Comparison of ENCODE assay signal across 8 cellular contexts in genomic region chr17:46770818-46771600, GRCh38. TPM values are rescaled to one million over a fixed set of nuclear protein-coding genes. Genes with fewer than 3 reads are reported as not detected.
DNase-seq lines count a peak whose midpoint lies in the region; ATAC-seq, FAIRE-seq and TF ChIP-seq lines count a peak whose summit lies in the region.

No MANE protein-coding gene starts in this region.

- H3K27me3 ChIP-seq in BLaER1 = peaks cover 29% of the 10 kb centered on the region
- no peaks in the 10 kb centered on the region for H3K27me3 ChIP-seq in PC-3 (ENCODE audit: low read length)
- no peaks in the 10 kb centered on the region for H3K27me3 ChIP-seq in bronchial epithelial cell (ENCODE audit: control insufficient read depth, insufficient read depth, low read length)
- H3K27me3 ChIP-seq in HepG2 (ENCODE audit: control insufficient read depth in 1 of 2, insufficient read depth in 2 of 2, low read length in 2 of 2) = no peaks in the 10 kb centered on the region
- peaks cover 0 to 60% (median 6%) of the 10 kb centered on the region in 3 donors for H3K27me3 ChIP-seq in stomach

- WGBS in HepG2 (ENCODE audit: low lambda C conversion rate) = under 1% methylated on average over 33 of the region's 79 CpGs
- 2 to 7% (median 5%) methylated on average over 15 to 79 of the region's 79 CpGs for WGBS in stomach, 5 donors

- no peaks in the 10 kb centered on the region for H3F3A ChIP-seq in PC-3 (ENCODE audit: low read length, unreplicated experiment)

- peaks cover 38% of the 10 kb centered on the region for H3K4me1 ChIP-seq in BLaER1
- peaks cover 27% of the 10 kb centered on the region for H3K4me1 ChIP-seq in PC-3 (ENCODE audit: insufficient read depth, low read length)
- peaks cover 55% of the 10 kb centered on the region for H3K4me1 ChIP-seq in HepG2 (ENCODE audit: insufficient read depth, low read length)
- peaks cover 13 to 31% (median 22%) of the 10 kb centered on the region in 4 donors for H3K4me1 ChIP-seq in stomach

- peak overlapping the region; percentile 96 for H3K4me2 ChIP-seq in BLaER1
- H3K4me2 ChIP-seq in PC-3 (ENCODE audit: low read length) = peak overlapping the region; percentile 82
- peak overlapping the region; percentile 86 for H3K4me2 ChIP-seq in HepG2 (ENCODE audit: low read depth, low read length)

- H3K36me3 ChIP-seq in BLaER1 (no peaks in the 10 kb centered on the region), PC-3 (ENCODE audit: low read depth, low read length) (no peaks in the 10 kb centered on the region), bronchial epithelial cell (ENCODE audit: control insufficient read depth, insufficient read depth, low read length) (no peaks in the 10 kb centered on the region), HepG2 (replicated peaks in 1 of 2; ENCODE audit: control insufficient read depth in 1 of 2, insufficient read depth in 2 of 2, low read length in 2 of 2) (no peaks in the 10 kb centered on the region), stomach (no peaks in the 10 kb centered on the region)

- no TSS peak for BruUV-seq in PC-3 (replicated peaks; lab: Mats Ljungman, UMichigan)
- TSS peak; percentile 71 for BruUV-seq in HepG2 (replicated peaks; lab: Mats Ljungman, UMichigan)

- TF ChIP-seq CTCF in PC-3 (conservative IDR thresholded peaks at IDR 0.05; ENCODE audit: low read depth, low read length) (no peak), bronchial epithelial cell (IDR thresholded peaks at IDR 0.05; ENCODE audit: insufficient read depth, low read length, severe bottlenecking) (no peak), HepG2 (CRISPR knock-in tag; IDR thresholded peaks at IDR 0.05) (no peak), stomach (IDR thresholded peaks at IDR 0.05) (peak in 1 of 7 experiments; percentile 7)

- H3K9ac ChIP-seq in BLaER1 (peak overlapping the region; percentile 81), PC-3 (ENCODE audit: low read length) (peak overlapping the region; percentile 65), HepG2 (ENCODE audit: insufficient read depth, low read depth, low read length) (peak overlapping the region; percentile 71)

- no peaks in the 10 kb centered on the region for H4K20me1 ChIP-seq in BLaER1
- no peaks in the 10 kb centered on the region for H4K20me1 ChIP-seq in PC-3 (ENCODE audit: low read length)
- no peaks in the 10 kb centered on the region for H4K20me1 ChIP-seq in HepG2 (ENCODE audit: insufficient read depth, low read length)

- H2AFZ ChIP-seq in PC-3 (ENCODE audit: low read length) = peak overlapping the region; percentile 71; the same call in 1 of the 2 replicates
- no peak overlapping the region for H2AFZ ChIP-seq in HepG2 (ENCODE audit: low read length)

- H3K4me3 ChIP-seq in BLaER1 = peak overlapping the region; percentile 74
- H3K4me3 ChIP-seq in PC-3 (ENCODE audit: low read length) = peak overlapping the region; percentile 56; the same call in 1 of the 2 replicates
- H3K4me3 ChIP-seq in bronchial epithelial cell (ENCODE audit: low read depth, low read length) = peak overlapping the region; percentile 53
- peak overlapping the region; percentile 36 to 77 (median 71) for H3K4me3 ChIP-seq in HepG2 (replicated peaks in 1 of 3; ENCODE audit: insufficient read depth in 1 of 3, low read depth in 2 of 3, low read length in 3 of 3)
- peak overlapping the region; percentile 45 to 59 (median 54) for H3K4me3 ChIP-seq in stomach

- TF ChIP-seq POLR2A in HepG2 (IDR thresholded peaks at IDR 0.05; ENCODE audit: insufficient read depth in 1 of 2, low read depth in 2 of 2, low read length in 2 of 2) = peak; percentile 67 to 72; a peak in 3 of 4 replicates
- no peak for TF ChIP-seq POLR2A in stomach (IDR thresholded peaks at IDR 0.05)

- CTCF ChIA-PET in PC-3 (lab: Charles Lee) = no interaction called here
- CTCF ChIA-PET in HepG2 (lab: Yijun Ruan, JAX; ENCODE audit: low intra/inter-chr PET ratio, low total read pairs) = interaction anchor here (1.0 kb wide), 1 partner anchor 11 kb away, joined by 3 read pairs; no protein-coding TSS in a partner anchor

- peak overlapping the region; percentile 80 for H3K27ac ChIP-seq in BLaER1
- peak overlapping the region; percentile 79 for H3K27ac ChIP-seq in PC-3 (ENCODE audit: low read length)
- peak overlapping the region; percentile 91 for H3K27ac ChIP-seq in HepG2 (ENCODE audit: extremely low read length, insufficient read depth, low read length)
- peak overlapping the region in 3 of 5 donors; percentile 36 to 80 (median 57) for H3K27ac ChIP-seq in stomach

- H3K79me2 ChIP-seq in PC-3 (ENCODE audit: low read length) (no peaks in the 10 kb centered on the region), HepG2 (ENCODE audit: insufficient read depth, low read length) (no peaks in the 10 kb centered on the region)

- H3K9me2 ChIP-seq in PC-3 (replicated peaks; ENCODE audit: low read length) = no peaks in the 10 kb centered on the region

- DNase-seq in PC-3 (peak; percentile 84), bronchial epithelial cell (ENCODE audit: low read depth) (no peak), HepG2 (ENCODE audit: low spot score) (peak; percentile 50), stomach (peak; percentile 42), NCI-H446 treated with DMSO at 0.1 percent for 48 hours (lab: John Stamatoyannopoulos, UW) (no peak)

- ATAC-seq in GM19468 (IDR thresholded peaks at IDR 0.05; ENCODE audit: extremely low read depth, unreplicated experiment) (peak; percentile 25), PC-3 (peak; percentile 56), HepG2 (peak; percentile 78), HG03571 (IDR thresholded peaks at IDR 0.05; ENCODE audit: unreplicated experiment) (no peak)

- FAIRE-seq in bronchial epithelial cell (lab: Jason Lieb, UNC) (no peak), HepG2 (lab: Jason Lieb, UNC) (no peak)

- POLR2A ChIA-PET in PC-3 (lab: Charles Lee; ENCODE audit: unreplicated experiment) (no interaction called here), HepG2 (lab: Yijun Ruan, JAX) (interaction anchor here (0.6 to 1.7 kb wide), 3 partner anchors 13 to 669 kb away, joined by 3 to 12 read pairs (median 3); no protein-coding TSS in a partner anchor)

- TF ChIP-seq RAD21 in HepG2 (CRISPR knock-in tag; IDR thresholded peaks at IDR 0.05) = peak; percentile 43; the same call in 1 of the 2 replicates

- intact Hi-C loops in PC-3 (cut with micrococcal nuclease) = no loop called here
- intact Hi-C loops in HepG2 (cut with micrococcal nuclease; ENCODE audit: unreplicated experiment) = no loop called here
- intact Hi-C loops in stomach (cut with DNase I; ENCODE audit: low total_unique reads) = no loop called here

- in situ Hi-C loops in HepG2 (cut with HindIII; ENCODE audit: extremely low pct_ligation_motif_present, low pct_unique_long_range_greater_than_20kb) = no loop called here

- H3K9me3 ChIP-seq in BLaER1 (no peaks in the 10 kb centered on the region), PC-3 (ENCODE audit: low read length) (no peaks in the 10 kb centered on the region), HepG2 (ENCODE audit: low read length) (no peaks in the 10 kb centered on the region), stomach (no peaks in the 10 kb centered on the region)

- TF ChIP-seq EP300 in HepG2 (IDR thresholded peaks at IDR 0.05; ENCODE audit: low read depth in 2 of 2, low read length in 2 of 2) (no peak), HepG2 (CRISPR knock-in tag; IDR thresholded peaks at IDR 0.05; ENCODE audit: borderline replicate concordance) (no peak), stomach (IDR thresholded peaks at IDR 0.05) (no peak)

TF ChIP-seq in HepG2, 621 proteins besides CTCF, POLR2A, EP300 and RAD21 (continues in another document):
- no peak for TF ChIP-seq THRA (CRISPR knock-in tag; IDR thresholded peaks at IDR 0.05; ENCODE audit: borderline replicate concordance)

RNA-seq across cellular contexts. Expression of gene WNT3, which starts 47.5 kb away (rescaled TPM):
- total RNA-seq in PC-3 (2014; rRNA removed) (4.9 and 5.7 TPM in 2 replicates), bronchial epithelial cell (0.79 and 1.0 TPM in 2 replicates), HepG2 (2016; rRNA removed; fragmentation: Illumina TruSeq; extraction: Trizol) (6.4 and 8.5 TPM in 2 replicates), stomach (under 1 TPM in 3 of 5 donors, not detected in 2; 0.14 to 0.55 (median 0.29) TPM)
- 0.71 and 1.2 TPM in 2 replicates for total RNA-seq in HepG2 (2016; cell fraction: cytosol; rRNA removed; fragmentation: Illumina TruSeq; extraction: Trizol; ENCODE audit: low read depth)
- 5.9 and 8.3 TPM in 2 replicates for total RNA-seq in HepG2 (2016; cell fraction: insoluble cytoplasmic fraction; rRNA removed; fragmentation: Illumina TruSeq; extraction: Trizol)
- total RNA-seq in HepG2 (2016; cell fraction: membrane; rRNA removed; fragmentation: Illumina TruSeq; extraction: Trizol) = 4.3 and 4.8 TPM in 2 replicates
- 8.4 and 9.8 TPM in 2 replicates for total RNA-seq in HepG2 (2016; cell fraction: nucleus; rRNA removed; fragmentation: Illumina TruSeq; extraction: Trizol)
- polyA plus RNA-seq in HepG2 (2011; rRNA removed) (10.3 and 12.5 TPM in 2 replicates), stomach (under 1 TPM; 0.31 to 0.73 (median 0.37) TPM)
- 5.1 and 6.8 TPM in 2 replicates for polyA plus RNA-seq in HepG2 (2011; cell fraction: cytosol; rRNA removed)
- polyA plus RNA-seq in HepG2 (2011; cell fraction: nucleus; rRNA removed) = 27.1 and 28.5 TPM in 2 replicates
- polyA plus RNA-seq in HepG2 (2012) = 6.9 and 7.4 TPM in 2 replicates
- polyA plus RNA-seq in HepG2 (2016; cell fraction: cytosol; fragmentation: Illumina TruSeq; extraction: Trizol; ENCODE audit: low read depth) = 0.82 and 0.98 TPM in 2 replicates
- 6.2 TPM in 2 replicates for polyA plus RNA-seq in HepG2 (2016; cell fraction: insoluble cytoplasmic fraction; fragmentation: Illumina TruSeq; extraction: Trizol; ENCODE audit: low read depth)
- polyA plus RNA-seq in HepG2 (2016; cell fraction: membrane; fragmentation: Illumina TruSeq; extraction: Trizol; ENCODE audit: low read depth) = 2.9 and 3.1 TPM in 2 replicates
- polyA plus RNA-seq in HepG2 (2016; cell fraction: nucleus; fragmentation: Illumina TruSeq; extraction: Trizol; ENCODE audit: insufficient read depth, low read depth) = 27.6 and 28.5 TPM in 2 replicates
- 4.4 and 6.5 TPM in 2 replicates for polyA minus RNA-seq in HepG2 (2011; rRNA and poly(A)+ RNA removed; ENCODE audit: low replicate concordance)
- polyA minus RNA-seq in HepG2 (2011; cell fraction: cytosol; rRNA and poly(A)+ RNA removed) = 2.9 and 3.2 TPM in 2 replicates
- 5.0 and 6.2 TPM in 2 replicates for polyA minus RNA-seq in HepG2 (2011; cell fraction: nucleus; rRNA and poly(A)+ RNA removed)

Comparison
In these comparisons a context has a peak if more than half of its experiments do, and no peak if none do; other contexts are left out.
1. DNase-seq: peak in PC-3 (single experiment), HepG2 (single experiment) and stomach (single experiment); none in bronchial epithelial cell (single experiment) and NCI-H446 treated with DMSO at 0.1 percent for 48 hours (single experiment).
2. POLR2A ChIP-seq: peak in HepG2 (2 of 2); none in stomach (0 of 4).
3. Peak in every context shown above with its lines, with median percentiles within 50 percentile points of each other: H3K27ac ChIP-seq, H3K4me2 ChIP-seq, H3K4me3 ChIP-seq and H3K9ac ChIP-seq.